Comparison of ENCODE assay signal across 11 cellular contexts in the genomic region with DNA sequence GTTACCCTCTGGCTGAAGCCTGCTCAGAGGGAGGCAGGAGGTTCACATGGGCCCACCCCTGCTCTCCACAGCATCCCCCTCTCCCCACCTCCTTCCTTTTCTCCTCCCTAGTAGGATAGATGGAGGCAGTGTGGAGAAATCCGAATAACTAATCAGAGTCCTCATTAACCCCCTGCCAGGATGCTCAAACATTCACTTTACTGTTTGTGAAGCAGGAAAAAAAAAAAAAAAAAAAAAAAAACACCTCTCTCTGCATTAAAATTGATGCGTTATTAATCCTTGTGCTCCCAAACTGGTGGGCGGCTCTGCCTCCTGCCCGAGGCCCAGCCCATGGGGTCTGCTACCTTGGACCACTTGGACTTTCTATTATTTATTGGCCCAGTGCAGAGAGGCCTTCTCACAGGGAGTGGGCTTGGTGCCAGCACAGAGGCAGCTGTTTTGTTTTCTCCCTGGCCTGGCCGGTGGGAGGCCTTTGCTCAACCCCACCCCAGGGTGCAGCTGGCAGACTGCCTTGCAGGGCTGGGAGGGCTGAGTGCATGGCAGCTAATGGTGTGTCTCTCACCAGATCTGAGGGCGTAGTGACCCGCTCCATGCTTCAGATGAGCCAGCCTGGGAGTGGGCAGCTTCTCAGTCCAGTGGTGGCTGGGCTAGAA.
DNase-seq lines count a peak whose midpoint lies in the region; ATAC-seq, FAIRE-seq and TF ChIP-seq lines count a peak whose summit lies in the region.
"Had no signal": no experiment of that assay in that cellular context is flagged by ENCODE, and none has a peak within 500 bp of the region (broad histone marks: within the 10 kb centered on the region; RNA-seq: fewer than 3 reads in every experiment).

No MANE protein-coding gene starts in this region.

- no peaks in the 10 kb centered on the region for H4K20me1 ChIP-seq in PC-9 (ENCODE audit: insufficient read depth)

- no peaks in the 10 kb centered on the region for H3K27me3 ChIP-seq in PC-9 (ENCODE audit: insufficient read depth, low read depth)

- peak; percentile 13 for DNase-seq in DMS 273 treated with DMSO at 0.1 percent for 48 hours (lab: John Stamatoyannopoulos, UW)
- peak; percentile 59 for DNase-seq in NCI-H146 (lab: John Stamatoyannopoulos, UW)
- DNase-seq in omental fat pad (ENCODE audit: low spot score) = no peak
- no peak for DNase-seq in activated gamma-delta T cell (lab: John Stamatoyannopoulos, UW)
- DNase-seq in urothelium cell line (ENCODE audit: low spot score) = no peak
- no peak for DNase-seq in PC-9
- DNase-seq: HCEC 1CT, mammary epithelial cell had no signal

- H3K4me2 ChIP-seq in PC-9 = no peak overlapping the region
- H3K4me2 ChIP-seq: smooth muscle cell had no signal

- H3K36me3 ChIP-seq in PC-9 (ENCODE audit: low read depth) = no peaks in the 10 kb centered on the region

- peak; percentile 53 for ATAC-seq in omental fat pad (ENCODE audit: low FRiP score)
- no peak for ATAC-seq in HG02973 (IDR thresholded peaks at IDR 0.05; ENCODE audit: unreplicated experiment)

- H3K9me3 ChIP-seq in PC-9 (ENCODE audit: insufficient read depth, low read depth) = no peaks in the 10 kb centered on the region

- no peak overlapping the region for H3K4me3 ChIP-seq in PC-9
- H3K4me3 ChIP-seq: smooth muscle cell had no signal

- CTCF ChIA-PET in PC-9 (lab: Charles Lee) = no interaction called here

- peak overlapping the region; percentile 19 for H3K27ac ChIP-seq in cingulate gyrus (ENCODE audit: low read depth, low read length)
- H3K27ac ChIP-seq in PC-9 = no peak overlapping the region

- TF ChIP-seq CTCF in omental fat pad (IDR thresholded peaks at IDR 0.05) = no peak
- TF ChIP-seq CTCF in PC-9 (conservative IDR thresholded peaks at IDR 0.05) = no peak

- H3K79me2 ChIP-seq in PC-9 (ENCODE audit: low read depth) = no peaks in the 10 kb centered on the region

- FAIRE-seq in urothelium cell line (lab: Jason Lieb, UNC) = no peak

- H2AFZ ChIP-seq in PC-9 = no peak overlapping the region

- no TSS peak for BruUV-seq in PC-9 (replicated peaks; lab: Mats Ljungman, UMichigan)

- no peaks in the 10 kb centered on the region for H3K4me1 ChIP-seq in PC-9 (replicated peaks; ENCODE audit: insufficient read depth)

- no peaks in the 10 kb centered on the region for H3K9me2 ChIP-seq in PC-9 (ENCODE audit: insufficient read depth)

- POLR2A ChIA-PET in PC-9 (lab: Charles Lee; ENCODE audit: unreplicated experiment) = no interaction called here

- intact Hi-C loops in PC-9 (cut with micrococcal nuclease; ENCODE audit: unreplicated experiment) = no loop called here

- no peaks in the 10 kb centered on the region for H3F3A ChIP-seq in PC-9 (ENCODE audit: insufficient read depth, low read depth)

Comparison
In these comparisons a context has a peak if more than half of its experiments do, and no peak if none do; other contexts are left out.
1. DNase-seq: peak in DMS 273 treated with DMSO at 0.1 percent for 48 hours (single experiment) and NCI-H146 (single experiment); none in omental fat pad (single experiment), activated gamma-delta T cell (single experiment), urothelium cell line (single experiment) and PC-9 (0 of 2).